In the genomic region with DNA sequence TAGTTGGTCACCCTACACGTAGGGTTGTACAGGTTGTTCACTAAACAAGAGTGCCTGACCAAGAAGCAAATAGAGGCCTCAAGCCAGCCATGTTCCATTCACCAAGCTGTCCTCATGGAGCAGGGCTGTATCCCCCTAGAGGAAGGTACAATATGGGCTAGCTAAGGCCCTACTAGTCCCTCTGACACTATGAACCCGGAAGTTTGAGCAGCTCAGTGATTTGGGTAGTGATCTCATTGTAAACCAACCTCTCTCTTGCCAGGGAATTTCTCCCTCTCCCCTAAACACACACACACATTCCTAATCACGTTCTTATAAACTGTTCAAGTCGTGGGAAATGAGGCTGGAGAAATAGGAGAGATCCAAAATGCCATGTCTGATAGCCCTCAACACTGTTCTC, we compare ENCODE assay signal across 20 cellular contexts. TPM values are rescaled to one million over a fixed set of nuclear protein-coding genes. Genes with fewer than 3 reads are reported as not detected.
A peak's percentile ranks its signal among the peaks of the same experiment; 100 is the strongest.
DNase-seq lines count a peak whose midpoint lies in the region; ATAC-seq and TF ChIP-seq lines count a peak whose summit lies in the region.
"Had no signal": no experiment of that assay in that cellular context is flagged by ENCODE, and none has a peak within 500 bp of the region (broad histone marks: within the 10 kb centered on the region; RNA-seq: fewer than 3 reads in every experiment).

No MANE protein-coding gene starts in this region.

- POLR2A ChIA-PET in HCT116 (lab: Charles Lee): interaction anchor here (1.6 kb wide), 1 partner anchor 14 kb away, joined by 4 read pairs; no protein-coding TSS in a partner anchor

- H3K9ac ChIP-seq in HCT116 (ENCODE audit: low read length): no peak overlapping the region

- TF ChIP-seq RAD21 in HCT116 (IDR thresholded peaks at IDR 0.05; ENCODE audit: low read depth): no peak

- no TSS peak for BruUV-seq in HCT116 (replicated peaks; lab: Mats Ljungman, UMichigan)

- H3K4me3 ChIP-seq in HCT116 (replicated peaks in 1 of 2; ENCODE audit: low read depth in 1 of 2, low read length in 2 of 2) (no peak overlapping the region), epithelial cell of proximal tubule (ENCODE audit: low read depth, low read length) (no peak overlapping the region)
- H3K4me3 ChIP-seq: MG63 had no signal

- peak; percentile 38; the same call in 1 of the 2 replicates for ATAC-seq in HCT116
- ATAC-seq: Right ventricle myocardium inferior had no signal

- H3K27me3 Mint-ChIP-seq in nephron (ENCODE audit: low read depth): peaks cover 73% of the 10 kb centered on the region
- H3K27me3 Mint-ChIP-seq in activated CD4-positive, alpha-beta T cell treated with anti-CD3 and anti-CD28 coated beads, Interleukin-2, amount 10 ng/mL, durations not matched to agents 24 days and 14 days: peaks cover 69% of the 10 kb centered on the region

- 0 out of 2 replicates have a peak, but pooled peaks cover 2% of the 10 kb centered on the region for H3K27me3 ChIP-seq in HCT116 (ENCODE audit: insufficient read depth, low read length)

- H3K79me2 ChIP-seq in HCT116 (ENCODE audit: insufficient read depth, low read length): no peaks in the 10 kb centered on the region

- intact Hi-C loops in HCT116 (cut with micrococcal nuclease): no loop called here
- intact Hi-C loops in activated CD4-positive, alpha-beta T cell treated with anti-CD3 and anti-CD28 coated beads, Interleukin-2, amount 10 ng/mL, durations not matched to agents 24 days and 14 days (cut with micrococcal nuclease): no loop called here

- H3K4me2 ChIP-seq in HCT116 (ENCODE audit: low read length): no peak overlapping the region

- H3K27ac Mint-ChIP-seq in nephron: peak overlapping the region; percentile 63 to 92 (median 65)
- no peak overlapping the region for H3K27ac Mint-ChIP-seq in activated CD4-positive, alpha-beta T cell treated with anti-CD3 and anti-CD28 coated beads, Interleukin-2, amount 10 ng/mL, durations not matched to agents 24 days and 14 days
- H3K27ac Mint-ChIP-seq: CD14-positive monocyte, H9, IgD-negative memory B cell had no signal

- peaks cover 31% of the 10 kb centered on the region for H3K4me1 Mint-ChIP-seq in nephron
- peaks cover 17% of the 10 kb centered on the region for H3K4me1 Mint-ChIP-seq in activated CD4-positive, alpha-beta T cell treated with anti-CD3 and anti-CD28 coated beads, Interleukin-2, amount 10 ng/mL, durations not matched to agents 24 days and 14 days

- no peak for TF ChIP-seq CTCF in HCT116 (IDR thresholded peaks at IDR 0.05 in 2 of 3, conservative IDR thresholded peaks at IDR 0.05 in 1 of 3; ENCODE audit: borderline replicate concordance in 1 of 3, insufficient read depth in 1 of 3, low read depth in 2 of 3, low read length in 2 of 3)
- TF ChIP-seq CTCF in epithelial cell of proximal tubule (conservative IDR thresholded peaks at IDR 0.05; ENCODE audit: low read depth, low read length): peak; percentile 13
- TF ChIP-seq CTCF in nephron (IDR thresholded peaks at IDR 0.05; ENCODE audit: unreplicated experiment in 3 of 3): no peak

- H3K9me3 ChIP-seq in HCT116 (ENCODE audit: control insufficient read depth in 1 of 2, insufficient read depth in 1 of 2, low read depth in 1 of 2, low read length in 2 of 2): no peaks in the 10 kb centered on the region

- DNase-seq in HCT116 (ENCODE audit: low read depth, low spot score) (no peak), epithelial cell of proximal tubule (ENCODE audit: low read depth) (no peak), SKM-1 (lab: John Stamatoyannopoulos, UW; ENCODE audit: unreplicated experiment) (no peak), NCI-H345 treated with DMSO at 0.1 percent for 48 hours (lab: John Stamatoyannopoulos, UW; ENCODE audit: unreplicated experiment) (no peak)
- no peak for DNase-seq in activated CD4-positive, alpha-beta T cell treated with anti-CD3 and anti-CD28 coated beads for 4 hours
- no peak for DNase-seq in activated CD4-positive, alpha-beta T cell treated with anti-CD3 and anti-CD28 coated beads, Interleukin-2, amount 10 ng/mL, durations not matched to agents 24 days and 14 days
- DNase-seq: DMS153; H9; Kasumi-1; MG63; NCI-H1048; NCI-H1436; NCI-H1930; NCI-H526 treated with DMSO at 0.1 percent for 48 hours; NK-92 treated with Interleukin-12 subunit alpha and Interleukin-12 subunit beta, amount 100 ng/mL, for 24 hours; SW 1271 had no signal

- no peak overlapping the region for H2AFZ ChIP-seq in HCT116 (ENCODE audit: low read depth, low read length, poor library complexity, severe bottlenecking)

- no peaks in the 10 kb centered on the region for H3K36me3 Mint-ChIP-seq in nephron (ENCODE audit: low read depth)
- peaks cover under 1% of the 10 kb centered on the region for H3K36me3 Mint-ChIP-seq in activated CD4-positive, alpha-beta T cell treated with anti-CD3 and anti-CD28 coated beads, Interleukin-2, amount 10 ng/mL, durations not matched to agents 24 days and 14 days (ENCODE audit: low read depth)
- H3K36me3 Mint-ChIP-seq: IgD-negative memory B cell had no signal

- no peaks in the 10 kb centered on the region for H3K9me3 Mint-ChIP-seq in nephron
- H3K9me3 Mint-ChIP-seq in activated CD4-positive, alpha-beta T cell treated with anti-CD3 and anti-CD28 coated beads, Interleukin-2, amount 10 ng/mL, durations not matched to agents 24 days and 14 days: peaks cover under 1% of the 10 kb centered on the region
- H3K9me3 Mint-ChIP-seq: H9 had no signal

- no peaks in the 10 kb centered on the region for H3K36me3 ChIP-seq in HCT116 (ENCODE audit: control insufficient read depth in 1 of 2, insufficient read depth in 2 of 2, low read length in 2 of 2)
- H3K36me3 ChIP-seq: MG63 had no signal

- no peak for TF ChIP-seq POLR2A in HCT116 (IDR thresholded peaks at IDR 0.05; ENCODE audit: borderline replicate concordance, extremely low read depth, insufficient read depth, insufficient read length)

- no peaks in the 10 kb centered on the region for H3K9me2 ChIP-seq in HCT116 (ENCODE audit: insufficient read depth)

- RAD21 ChIA-PET in HCT116 (lab: Charles Lee; ENCODE audit: low non-redundant PET in 1 of 2, low total read pairs in 2 of 2, uncharacterized antibody in 2 of 2, unreplicated experiment in 2 of 2): no interaction called here

- H4K20me1 ChIP-seq in HCT116 (ENCODE audit: insufficient read depth): no peaks in the 10 kb centered on the region

- CTCF ChIA-PET in HCT116 (lab: Charles Lee): interaction anchor here (0.6 kb wide), 1 partner anchor 10 kb away, joined by 3 read pairs; no protein-coding TSS in a partner anchor

- no peak overlapping the region for H3K27ac ChIP-seq in HCT116 (ENCODE audit: low read depth, low read length)

- H3K4me1 ChIP-seq in HCT116 (ENCODE audit: control insufficient read depth in 1 of 2, insufficient read depth in 2 of 2, low read length in 2 of 2): no peaks in the 10 kb centered on the region

- H3K4me3 Mint-ChIP-seq in nephron: peak overlapping the region in 1 of 3 experiments; percentile 3
- no peak overlapping the region for H3K4me3 Mint-ChIP-seq in activated CD4-positive, alpha-beta T cell treated with anti-CD3 and anti-CD28 coated beads, Interleukin-2, amount 10 ng/mL, durations not matched to agents 24 days and 14 days
- H3K4me3 Mint-ChIP-seq: H9, IgD-negative memory B cell had no signal

TF ChIP-seq in HCT116, 20 proteins besides CTCF, POLR2A, EP300 and RAD21 (continues in another document):
- no peak for TF ChIP-seq POLR2AphosphoS5 (IDR thresholded peaks at IDR 0.05; ENCODE audit: low read depth, low read length)
- TF ChIP-seq, protein P1, sequence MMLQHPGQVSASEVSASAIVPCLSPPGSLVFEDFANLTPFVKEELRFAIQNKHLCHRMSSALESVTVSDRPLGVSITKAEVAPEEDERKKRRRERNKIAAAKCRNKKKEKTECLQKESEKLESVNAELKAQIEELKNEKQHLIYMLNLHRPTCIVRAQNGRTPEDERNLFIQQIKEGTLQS (IDR thresholded peaks at IDR 0.05): no peak
- TF ChIP-seq SRF (IDR thresholded peaks at IDR 0.05; ENCODE audit: low read depth): no peak
- no peak for TF ChIP-seq ZFX (IDR thresholded peaks at IDR 0.05)
- TF ChIP-seq SIN3A (IDR thresholded peaks at IDR 0.05; ENCODE audit: low read depth): no peak
- TF ChIP-seq TCF7L2 (IDR thresholded peaks at IDR 0.05; ENCODE audit: borderline replicate concordance, extremely low read depth, insufficient read depth, insufficient read length): no peak
- TF ChIP-seq SP1 (IDR thresholded peaks at IDR 0.05; ENCODE audit: low read depth): no peak
- TF ChIP-seq FOSL1 (IDR thresholded peaks at IDR 0.05; ENCODE audit: low read depth): no peak
- TF ChIP-seq, protein P2, sequence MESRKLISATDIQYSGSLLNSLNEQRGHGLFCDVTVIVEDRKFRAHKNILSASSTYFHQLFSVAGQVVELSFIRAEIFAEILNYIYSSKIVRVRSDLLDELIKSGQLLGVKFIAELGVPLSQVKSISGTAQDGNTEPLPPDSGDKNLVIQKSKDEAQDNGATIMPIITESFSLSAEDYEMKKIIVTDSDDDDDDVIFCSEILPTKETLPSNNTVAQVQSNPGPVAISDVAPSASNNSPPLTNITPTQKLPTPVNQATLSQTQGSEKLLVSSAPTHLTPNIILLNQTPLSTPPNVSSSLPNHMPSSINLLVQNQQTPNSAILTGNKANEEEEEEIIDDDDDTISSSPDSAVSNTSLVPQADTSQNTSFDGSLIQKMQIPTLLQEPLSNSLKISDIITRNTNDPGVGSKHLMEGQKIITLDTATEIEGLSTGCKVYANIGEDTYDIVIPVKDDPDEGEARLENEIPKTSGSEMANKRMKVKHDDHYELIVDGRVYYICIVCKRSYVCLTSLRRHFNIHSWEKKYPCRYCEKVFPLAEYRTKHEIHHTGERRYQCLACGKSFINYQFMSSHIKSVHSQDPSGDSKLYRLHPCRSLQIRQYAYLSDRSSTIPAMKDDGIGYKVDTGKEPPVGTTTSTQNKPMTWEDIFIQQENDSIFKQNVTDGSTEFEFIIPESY (IDR thresholded peaks at IDR 0.05; ENCODE audit: extremely low read depth, insufficient replicate concordance, low read length): no peak
- TF ChIP-seq ELF1 (IDR thresholded peaks at IDR 0.05; ENCODE audit: borderline replicate concordance, low read depth): no peak
- no peak for TF ChIP-seq EGR1 (IDR thresholded peaks at IDR 0.05; ENCODE audit: low read depth)

RNA-seq across cellular contexts. Expression of a gene that starts 6.7 kb away (rescaled TPM):
- total RNA-seq in HCT116 (2021; ENCODE audit: unreplicated experiment) (3.7 TPM), epithelial cell of proximal tubule (5.9 and 20.8 TPM in 2 replicates)
- polyA plus RNA-seq in HCT116 (2012): 3.0 and 3.3 TPM in 2 replicates
- total RNA-seq in activated CD4-positive, alpha-beta T cell treated with anti-CD3 and anti-CD28 coated beads, Interleukin-2, amount 10 ng/mL, durations not matched to agents 24 days and 14 days: 0.24 and 0.63 TPM in 2 replicates
- polyA plus RNA-seq: CD14-positive monocyte, IgD-negative memory B cell had no signal

RNA-seq across cellular contexts. Expression of a gene that starts 35.6 kb away (rescaled TPM):
- 330 TPM for total RNA-seq in HCT116 (2021; ENCODE audit: unreplicated experiment)
- polyA plus RNA-seq in HCT116 (2012): 205 and 236 TPM in 2 replicates
- 214 and 244 TPM in 2 replicates for total RNA-seq in epithelial cell of proximal tubule
- 378 and 383 TPM in 2 replicates for total RNA-seq in activated CD4-positive, alpha-beta T cell treated with anti-CD3 and anti-CD28 coated beads, Interleukin-2, amount 10 ng/mL, durations not matched to agents 24 days and 14 days
- polyA plus RNA-seq: CD14-positive monocyte had no signal

RNA-seq across cellular contexts. Expression of a gene that starts 43.6 kb away (rescaled TPM):
- 9.0 TPM for total RNA-seq in HCT116 (2021; ENCODE audit: unreplicated experiment)
- polyA plus RNA-seq in HCT116 (2012): 7.2 and 10.5 TPM in 2 replicates
- 6.9 and 9.3 TPM in 2 replicates for total RNA-seq in epithelial cell of proximal tubule
- total RNA-seq in activated CD4-positive, alpha-beta T cell treated with anti-CD3 and anti-CD28 coated beads, Interleukin-2, amount 10 ng/mL, durations not matched to agents 24 days and 14 days: 7.2 and 8.4 TPM in 2 replicates
